ENCODE assay signal across 7 cellular contexts in genomic region chr6:111680811-111681609, GRCh38.
A peak's percentile ranks its signal among the peaks of the same experiment; 100 is the strongest.
DNase-seq lines count a peak whose midpoint lies in the region; ATAC-seq and TF ChIP-seq lines count a peak whose summit lies in the region.
"Not testable (repeated sequence)": the region's sequence is repeated elsewhere in the genome, so short reads cannot be mapped to it uniquely, and the experiment has no call there.

No MANE protein-coding gene starts in this region.

- H3K36me3 Mint-ChIP-seq in CD4-positive, alpha-beta T cell (ENCODE audit: low read depth) = peaks cover 93% of the 10 kb centered on the region
- H3K36me3 Mint-ChIP-seq in T-cell = peaks cover 72% of the 10 kb centered on the region
- H3K36me3 Mint-ChIP-seq in activated T-cell treated with anti-CD3 and anti-CD28 coated beads, Interleukin-2, amount 50 U/mL, for 72 hours (ENCODE audit: insufficient read depth in 2 of 2) = peaks cover 19 to 68% of the 10 kb centered on the region in 2 donors
- H3K36me3 Mint-ChIP-seq in effector memory CD8-positive, alpha-beta T cell (ENCODE audit: insufficient read depth) = peaks cover 68% of the 10 kb centered on the region

- peaks cover 59% of the 10 kb centered on the region for H3K36me3 ChIP-seq in adipocyte (ENCODE audit: control insufficient read depth, insufficient read depth, low read length, severe bottlenecking)
- H3K36me3 ChIP-seq in muscle layer of colon (ENCODE audit: insufficient read depth, low read length) = not testable (repeated sequence)

- CTCF ChIA-PET in CD4-positive, alpha-beta T cell (lab: Charles Lee) = interaction anchor here (0.7 kb wide), 1 partner anchor 23 kb away, joined by 3 read pairs; no protein-coding TSS in a partner anchor
- CTCF ChIA-PET in T-cell (lab: Charles Lee) = not testable (repeated sequence)

- not testable (repeated sequence) for H3K27me3 Mint-ChIP-seq in CD4-positive, alpha-beta T cell; T-cell; activated T-cell treated with anti-CD3 and anti-CD28 coated beads, Interleukin-2, amount 50 U/mL, for 72 hours (ENCODE audit: low read depth); effector memory CD8-positive, alpha-beta T cell

- not testable (repeated sequence) for DNase-seq in CD4-positive, alpha-beta T cell; T-cell; activated T-cell treated with anti-CD3 and anti-CD28 coated beads, Interleukin-2, amount 50 U/mL, for 72 hours; adipocyte (ENCODE audit: low read depth); effector memory CD8-positive, alpha-beta T cell
- peak; percentile 8 for DNase-seq in stimulated activated CD8-positive, alpha-beta memory T cell treated with anti-CD3 and anti-CD28 coated beads, Interleukin-4, amount 100 ng/mL, for 48 hours

- not testable (repeated sequence) for TF ChIP-seq CTCF in CD4-positive, alpha-beta T cell (IDR thresholded peaks at IDR 0.05)

- H3K4me3 ChIP-seq in adipocyte (ENCODE audit: low read length); muscle layer of colon (ENCODE audit: low read depth in 1 of 2, low read length in 2 of 2): not testable (repeated sequence)

- H3K4me1 ChIP-seq in adipocyte (ENCODE audit: control insufficient read depth, insufficient read depth, low read length) (peaks cover 64% of the 10 kb centered on the region), muscle layer of colon (ENCODE audit: insufficient read depth, low read length) (peaks cover 38% of the 10 kb centered on the region)

- H3K4me1 Mint-ChIP-seq in CD4-positive, alpha-beta T cell (ENCODE audit: low read depth) = peaks cover 91% of the 10 kb centered on the region
- peaks cover 84 to 93% (median 91%) of the 10 kb centered on the region in 3 donors for H3K4me1 Mint-ChIP-seq in T-cell
- peaks cover 48% of the 10 kb centered on the region for H3K4me1 Mint-ChIP-seq in activated T-cell treated with anti-CD3 and anti-CD28 coated beads, Interleukin-2, amount 50 U/mL, for 72 hours (ENCODE audit: low read depth)
- peaks cover 51 to 67% of the 10 kb centered on the region in 2 donors for H3K4me1 Mint-ChIP-seq in effector memory CD8-positive, alpha-beta T cell (ENCODE audit: low read depth in 2 of 2)

- H3K4me3 Mint-ChIP-seq in CD4-positive, alpha-beta T cell; T-cell; activated T-cell treated with anti-CD3 and anti-CD28 coated beads, Interleukin-2, amount 50 U/mL, for 72 hours; effector memory CD8-positive, alpha-beta T cell: not testable (repeated sequence)

- peak overlapping the region; percentile 83 for H3K27ac Mint-ChIP-seq in CD4-positive, alpha-beta T cell
- H3K27ac Mint-ChIP-seq in T-cell = peak overlapping the region; percentile 12 to 84
- peak overlapping the region; percentile 29 for H3K27ac Mint-ChIP-seq in activated T-cell treated with anti-CD3 and anti-CD28 coated beads, Interleukin-2, amount 50 U/mL, for 72 hours
- peak overlapping the region; percentile 84 to 95 for H3K27ac Mint-ChIP-seq in effector memory CD8-positive, alpha-beta T cell

- intact Hi-C loops in CD4-positive, alpha-beta T cell (cut with DNase I, micrococcal nuclease) = not testable (repeated sequence)

- not testable (repeated sequence) for ATAC-seq in CD4-positive, alpha-beta T cell (ENCODE audit: poor library complexity); T-cell (replicated peaks in 1 of 4); activated T-cell treated with anti-CD3 and anti-CD28 coated beads, Interleukin-2, amount 50 U/mL, for 72 hours (replicated peaks in 1 of 2); effector memory CD8-positive, alpha-beta T cell (replicated peaks)

- H3K9me3 ChIP-seq in CD4-positive, alpha-beta T cell (ENCODE audit: control insufficient read depth, low read length); adipocyte (ENCODE audit: control insufficient read depth, low read length); muscle layer of colon (ENCODE audit: low read length): not testable (repeated sequence)

- H3K27ac ChIP-seq in CD4-positive, alpha-beta T cell (ENCODE audit: low read depth, low read length) = not testable (repeated sequence)
- peak overlapping the region; percentile 12 for H3K27ac ChIP-seq in muscle layer of colon (ENCODE audit: low read depth, low read length)

- H3K27me3 ChIP-seq in CD4-positive, alpha-beta T cell (ENCODE audit: control insufficient read depth, insufficient read depth, low read length); adipocyte (replicated peaks; ENCODE audit: control insufficient read depth, insufficient read depth, low read length); muscle layer of colon (ENCODE audit: control insufficient read depth in 1 of 2, insufficient read depth in 2 of 2, low read length in 2 of 2): not testable (repeated sequence)

- H3K9ac ChIP-seq in adipocyte (ENCODE audit: low read length) = peak overlapping the region; percentile 10
- not testable (repeated sequence) for H3K9ac ChIP-seq in muscle layer of colon (ENCODE audit: low read length)

- not testable (repeated sequence) for H3K9me3 Mint-ChIP-seq in CD4-positive, alpha-beta T cell; T-cell; activated T-cell treated with anti-CD3 and anti-CD28 coated beads, Interleukin-2, amount 50 U/mL, for 72 hours; effector memory CD8-positive, alpha-beta T cell

- POLR2A ChIA-PET in CD4-positive, alpha-beta T cell (lab: Charles Lee) = not testable (repeated sequence)
- POLR2A ChIA-PET in T-cell (lab: Charles Lee) = interaction anchor here in 1 of 2 donors (0.6 kb wide), 1 partner anchor 481 kb away, joined by 4 read pairs; no protein-coding TSS in a partner anchor

Comparison
In these comparisons a context has a peak if more than half of its experiments do, and no peak if none do; other contexts are left out.
1. H3K27ac Mint-ChIP-seq: peak in every context shown above with its lines; median percentile 90 in effector memory CD8-positive, alpha-beta T cell; 83 in CD4-positive, alpha-beta T cell; 48 in T-cell; 29 in activated T-cell treated with anti-CD3 and anti-CD28 coated beads, Interleukin-2, amount 50 U/mL, for 72 hours.